Comparison of ENCODE assay signal across 20 cellular contexts in the genomic region with DNA sequence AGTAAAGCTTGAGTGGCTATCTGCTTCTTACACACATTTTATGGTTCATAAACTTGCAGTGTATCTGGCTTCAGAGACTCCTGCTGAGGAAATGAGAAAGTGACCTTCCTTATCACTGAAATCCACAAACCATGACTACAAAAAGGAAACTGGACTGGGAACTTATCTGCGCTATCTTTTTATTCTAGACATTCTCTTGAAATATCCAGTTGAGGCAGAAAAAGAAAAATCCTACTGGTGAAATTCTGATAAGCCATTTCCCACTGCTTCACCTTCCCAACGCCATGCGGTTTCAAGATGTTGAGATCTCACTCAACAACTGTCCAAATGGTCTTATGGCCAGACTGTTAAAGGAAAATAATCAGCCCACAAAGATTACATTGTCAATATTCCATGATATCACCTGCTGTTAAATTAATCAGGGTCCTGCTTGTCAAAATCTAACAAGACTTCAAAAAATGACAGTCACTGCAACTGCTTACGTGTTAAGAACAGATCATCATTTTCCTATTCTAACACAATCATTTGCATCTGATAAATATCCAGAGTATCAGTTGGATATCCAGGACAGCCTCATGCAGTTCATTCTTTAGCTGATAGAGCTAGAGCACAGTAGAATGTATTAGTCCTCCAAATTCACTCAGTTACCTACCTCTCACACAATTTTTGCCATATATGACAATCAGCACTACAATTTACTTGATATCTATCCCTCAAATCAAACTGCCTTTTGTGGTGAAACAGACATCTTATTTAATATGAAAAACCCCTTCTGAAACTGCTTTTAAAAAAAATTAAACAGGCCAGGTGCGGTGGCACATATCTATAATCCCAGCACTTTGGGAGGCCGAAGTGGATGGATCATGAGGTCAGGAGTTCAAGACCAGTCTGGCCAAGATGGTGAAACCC.
"Had no signal": no experiment of that assay in that cellular context is flagged by ENCODE, and none has a peak within 500 bp of the region (broad histone marks: within the 10 kb centered on the region; RNA-seq: fewer than 3 reads in every experiment).

No MANE protein-coding gene starts in this region.

- H3K27ac Mint-ChIP-seq: activated CD4-positive, alpha-beta memory T cell treated with anti-CD3 and anti-CD28 coated beads, Interleukin-2, amount 10 ng/mL, durations not matched to agents 7 days and 5 days; activated naive CD8-positive, alpha-beta T cell; neural progenitor cell; stimulated activated effector memory CD8-positive, alpha-beta T cell treated with anti-CD3 and anti-CD28 coated beads, Interleukin-12 subunit alpha, Interleukin-12 subunit beta, amount 100 ng/mL, for 72 hours; T-helper 1 cell treated with Interleukin-12 subunit alpha and Interleukin-12 subunit beta and Interleukin-4 antibody, amounts not matched to agents 30 μg/mL and 1 μg/mL, for 36 hours had no signal

- H3K4me3 ChIP-seq: cardiac muscle cell, heart right ventricle, neural progenitor cell, right atrium auricular region, tibial nerve had no signal

- H3K4me1 ChIP-seq: right atrium auricular region, tibial nerve had no signal

- H3K36me3 ChIP-seq: cardiac muscle cell, heart right ventricle, neural progenitor cell, right atrium auricular region, tibial nerve had no signal

- DNase-seq: activated CD4-positive, alpha-beta memory T cell treated with anti-CD3 and anti-CD28 coated beads, Interleukin-2, amount 10 ng/mL, durations not matched to agents 7 days and 5 days; activated CD4-positive, alpha-beta T cell treated with anti-CD3 and anti-CD28 coated beads for 1 hour; activated gamma-delta T cell; activated T-cell treated with anti-CD3 and anti-CD28 coated beads, Interleukin-2, amount 50 U/mL, for 48 hours; anterior cingulate cortex; foreskin melanocyte; heart right ventricle; islet precursor cell; left ventricle myocardium superior; mesenchymal stem cell; small intestine had no signal

- H3K27me3 Mint-ChIP-seq: activated CD4-positive, alpha-beta memory T cell treated with anti-CD3 and anti-CD28 coated beads, Interleukin-2, amount 10 ng/mL, durations not matched to agents 7 days and 5 days; activated naive CD8-positive, alpha-beta T cell had no signal

- H3K9me3 Mint-ChIP-seq: neural progenitor cell; T-helper 1 cell treated with Interleukin-12 subunit alpha and Interleukin-12 subunit beta and Interleukin-4 antibody, amounts not matched to agents 30 μg/mL and 1 μg/mL, for 36 hours had no signal

- H3K36me3 Mint-ChIP-seq: activated naive CD8-positive, alpha-beta T cell; stimulated activated effector memory CD8-positive, alpha-beta T cell treated with anti-CD3 and anti-CD28 coated beads, Interleukin-12 subunit alpha, Interleukin-12 subunit beta, amount 100 ng/mL, for 72 hours had no signal

- H3K4me1 Mint-ChIP-seq: activated CD4-positive, alpha-beta memory T cell treated with anti-CD3 and anti-CD28 coated beads, Interleukin-2, amount 10 ng/mL, durations not matched to agents 7 days and 5 days; stimulated activated effector memory CD8-positive, alpha-beta T cell treated with anti-CD3 and anti-CD28 coated beads, Interleukin-12 subunit alpha, Interleukin-12 subunit beta, amount 100 ng/mL, for 72 hours had no signal

- H3K4me3 Mint-ChIP-seq: activated CD4-positive, alpha-beta memory T cell treated with anti-CD3 and anti-CD28 coated beads, Interleukin-2, amount 10 ng/mL, durations not matched to agents 7 days and 5 days; activated naive CD8-positive, alpha-beta T cell; neural progenitor cell; stimulated activated effector memory CD8-positive, alpha-beta T cell treated with anti-CD3 and anti-CD28 coated beads, Interleukin-12 subunit alpha, Interleukin-12 subunit beta, amount 100 ng/mL, for 72 hours; T-helper 1 cell treated with Interleukin-12 subunit alpha and Interleukin-12 subunit beta and Interleukin-4 antibody, amounts not matched to agents 30 μg/mL and 1 μg/mL, for 36 hours had no signal

- ATAC-seq: heart right ventricle; left ventricle myocardium superior; SK-N-SH treated with all-trans-retinoic acid at 6 μM for 48 hours; stimulated activated effector memory CD8-positive, alpha-beta T cell treated with anti-CD3 and anti-CD28 coated beads, Interleukin-12 subunit alpha, Interleukin-12 subunit beta, amount 100 ng/mL, for 72 hours had no signal

- H3K27me3 ChIP-seq: cardiac muscle cell, heart right ventricle, neural progenitor cell, right atrium auricular region, tibial nerve had no signal

- H3K4me2 ChIP-seq: neural progenitor cell had no signal

- H3K9ac ChIP-seq: neural progenitor cell, parathyroid adenoma had no signal

- H3K9me3 ChIP-seq: heart right ventricle, right atrium auricular region, tibial nerve had no signal

- H3K27ac ChIP-seq: cardiac muscle cell, heart right ventricle, neural progenitor cell, parathyroid adenoma, right atrium auricular region, tibial nerve had no signal
